Comparison of ENCODE assay signal across 8 cellular contexts in the genomic region with DNA sequence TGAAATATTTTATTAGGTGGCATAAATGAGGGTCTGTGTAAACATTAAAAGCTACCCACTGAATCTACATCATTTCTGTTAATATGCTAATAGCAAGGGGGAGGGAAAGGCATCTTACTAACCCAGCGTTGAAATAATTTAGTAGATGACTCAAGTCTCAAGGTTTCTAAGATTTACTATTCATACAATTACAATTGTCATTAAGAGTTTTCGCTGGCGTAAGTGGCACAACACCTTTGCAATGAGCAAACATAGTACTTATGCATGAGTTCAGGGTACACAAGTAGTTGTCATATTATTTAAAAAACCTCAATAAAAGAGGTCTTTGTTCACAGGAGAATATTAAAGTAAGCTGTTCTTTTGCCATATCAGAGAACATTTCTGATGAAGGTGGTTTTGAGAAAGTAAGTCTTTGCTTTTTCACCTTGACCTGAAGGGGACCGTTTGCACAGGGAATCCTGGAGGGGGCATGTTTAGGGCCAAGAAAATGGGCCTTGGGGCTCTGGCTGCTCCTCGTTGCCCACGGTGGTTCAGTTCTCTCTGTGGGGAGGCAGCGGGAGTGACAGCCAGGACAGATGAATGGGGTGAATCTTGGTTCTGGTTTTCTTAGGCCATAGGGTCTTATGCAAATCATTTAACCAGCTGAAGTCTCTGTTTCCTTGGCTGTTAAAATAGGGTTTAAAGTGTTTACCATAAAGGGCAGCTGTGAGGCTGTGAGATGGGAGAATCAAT. TPM values are rescaled to one million over a fixed set of nuclear protein-coding genes. Genes with fewer than 3 reads are reported as not detected.
A peak's percentile ranks its signal among the peaks of the same experiment; 100 is the strongest.
DNase-seq lines count a peak whose midpoint lies in the region; ATAC-seq and TF ChIP-seq lines count a peak whose summit lies in the region.

No MANE protein-coding gene starts in this region.

- peak overlapping the region; percentile 58 to 94 (median 86) for H3K27ac ChIP-seq in spleen

- H3K4me1 ChIP-seq in spleen, result peaks cover 3 to 93% (median 40%) of the 10 kb centered on the region in 6 donors

- no peaks in the 10 kb centered on the region for H3K36me3 ChIP-seq in spleen

- ATAC-seq in activated CD4-positive, alpha-beta T cell treated with anti-CD3 and anti-CD28 coated beads for 36 hours, result no peak
- ATAC-seq in HG02588 (IDR thresholded peaks at IDR 0.05; ENCODE audit: unreplicated experiment), result peak; percentile 41

- H3K4me3 ChIP-seq in spleen, result peak overlapping the region in 7 of 8 donors; percentile 1 to 79 (median 46)

- no peaks in the 10 kb centered on the region for H3K27me3 Mint-ChIP-seq in activated CD4-positive, alpha-beta T cell treated with anti-CD3 and anti-CD28 coated beads for 36 hours

- no peaks in the 10 kb centered on the region for H3K27me3 ChIP-seq in spleen (replicated peaks in 1 of 7)

- H3K27ac Mint-ChIP-seq in activated CD4-positive, alpha-beta T cell treated with anti-CD3 and anti-CD28 coated beads for 36 hours, result peak overlapping the region; percentile 100

- peaks cover 77% of the 10 kb centered on the region for H3K4me1 Mint-ChIP-seq in activated CD4-positive, alpha-beta T cell treated with anti-CD3 and anti-CD28 coated beads for 36 hours

- POLR2A ChIA-PET in activated CD4-positive, alpha-beta T cell treated with anti-CD3 and anti-CD28 coated beads for 36 hours (lab: Charles Lee), result interaction anchor here (0.7 to 2.3 kb wide), 5 partner anchors 8 to 124 kb away, joined by 3 to 13 read pairs (median 4); no protein-coding TSS in a partner anchor

- CTCF ChIA-PET in activated CD4-positive, alpha-beta T cell treated with anti-CD3 and anti-CD28 coated beads for 36 hours (lab: Charles Lee), result interaction anchor here (1.0 to 3.5 kb wide), 10 partner anchors 9 to 133 kb away, joined by 4 to 20 read pairs (median 6); no protein-coding TSS in a partner anchor

- intact Hi-C loops in activated CD4-positive, alpha-beta T cell treated with anti-CD3 and anti-CD28 coated beads for 36 hours (cut with DNase I, micrococcal nuclease), result loop anchor here in 1 of 2 experiments (5.0 kb wide), 1 partner anchor 35 kb away; no protein-coding TSS in a partner anchor
- intact Hi-C loops in spleen (cut with DNase I; ENCODE audit: low total_unique reads), result no loop called here

- peaks cover 7% of the 10 kb centered on the region for H3K36me3 Mint-ChIP-seq in activated CD4-positive, alpha-beta T cell treated with anti-CD3 and anti-CD28 coated beads for 36 hours (ENCODE audit: low read depth)

- 54 to 73% (median 62%) methylated on average over 7 of the region's 7 CpGs for WGBS in spleen, 5 donors

- H3K9me3 Mint-ChIP-seq in activated CD4-positive, alpha-beta T cell treated with anti-CD3 and anti-CD28 coated beads for 36 hours (ENCODE audit: low read depth), result no peaks in the 10 kb centered on the region

- DNase-seq in activated CD4-positive, alpha-beta T cell treated with anti-CD3 and anti-CD28 coated beads for 36 hours, result peak; percentile 35
- no peak for DNase-seq in activated CD4-positive, alpha-beta T cell treated with anti-CD3 and anti-CD28 coated beads, Interleukin-2, amount 50 U/mL, for 1 hour
- DNase-seq in spleen, result no peak
- no peak for DNase-seq in HT-29 (ENCODE audit: low spot score)
- DNase-seq in H4 (ENCODE audit: low spot score), result no peak
- no peak for DNase-seq in occipital lobe (lab: John Stamatoyannopoulos, UW)

- no peak for TF ChIP-seq CTCF in spleen (IDR thresholded peaks at IDR 0.05 in 8 of 11, conservative IDR thresholded peaks at IDR 0.05 in 3 of 11)

- TF ChIP-seq POLR2A in Raji (IDR thresholded peaks at IDR 0.05; ENCODE audit: insufficient read depth, low read depth, low read length), result peak; percentile 79
- peak in 1 of 3 donors; percentile 52 for TF ChIP-seq POLR2A in spleen (IDR thresholded peaks at IDR 0.05)

- H3K4me3 Mint-ChIP-seq in activated CD4-positive, alpha-beta T cell treated with anti-CD3 and anti-CD28 coated beads for 36 hours, result peak overlapping the region; percentile 98

- H3K9me3 ChIP-seq in spleen, result no peaks in the 10 kb centered on the region

RNA-seq across cellular contexts. Expression of a gene that starts 4.4 kb away (rescaled TPM):
- 10 to 100 TPM; 74.7 to 83.6 TPM for total RNA-seq in activated CD4-positive, alpha-beta T cell treated with anti-CD3 and anti-CD28 coated beads for 36 hours
- total RNA-seq in spleen (100 to 1,000 TPM in 1 of 7 donors, 10 to 100 TPM in 6; 51.4 to 100 (median 72.0) TPM), occipital lobe (0.94 TPM)
- polyA plus RNA-seq in spleen, result 100 to 1,000 TPM in 1 of 3 donors, 10 to 100 TPM in 2; 70.3 to 112 (median 76.6) TPM
- not detected in 2 replicates for total RNA-seq in HT-29 (2014; rRNA removed; shearing (Covaris generic))
- 0.49 TPM in 1 of 2 replicates, not detected in the other for total RNA-seq in H4 (2014; rRNA removed; shearing (Covaris generic))

Comparison
In these comparisons a context has a peak if more than half of its experiments do, and no peak if none do; other contexts are left out.
1. RNA of a gene that starts 4.4 kb away (total RNA-seq): 74.7 to 83.6 TPM in activated CD4-positive, alpha-beta T cell treated with anti-CD3 and anti-CD28 coated beads for 36 hours and 51.4 to 100 TPM in spleen; 0.94 TPM in occipital lobe (single experiment), 0.49 TPM in H4 and not detected in HT-29; every median in the first group is over 10 times any median in the second.